Comparison of ENCODE assay signal across 14 cellular contexts in the genomic region with DNA sequence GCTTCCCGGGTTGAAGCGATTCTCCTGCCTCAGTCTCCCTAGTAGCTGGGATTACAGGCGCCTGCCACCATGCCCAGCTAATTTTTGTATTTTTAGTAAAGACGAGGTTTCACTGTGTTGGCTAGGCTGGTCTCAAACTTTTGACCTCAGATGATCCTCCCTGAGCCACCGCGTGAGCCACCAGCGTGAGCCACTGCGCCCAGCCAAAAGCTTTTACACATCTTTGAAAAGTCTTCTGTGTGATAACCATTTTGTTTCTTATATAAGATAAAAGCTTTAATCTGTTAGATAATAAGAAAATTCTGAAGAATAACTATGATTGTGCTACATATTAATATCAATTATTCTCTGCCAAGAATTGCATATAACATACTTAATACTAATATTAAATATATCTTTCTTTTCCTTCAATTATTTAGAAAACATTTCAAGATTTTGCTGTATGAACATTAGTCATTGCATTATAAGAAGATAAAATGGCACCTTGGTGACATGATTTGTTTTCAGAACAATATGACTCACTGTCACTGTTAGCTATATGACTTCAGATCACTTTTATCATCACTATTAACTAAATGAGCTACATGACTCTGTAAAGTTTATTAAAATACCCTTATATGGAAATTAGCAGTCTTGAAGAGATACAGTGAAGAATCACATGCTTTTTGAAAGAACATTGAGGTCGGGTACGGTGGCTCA. TPM values are rescaled to one million over a fixed set of nuclear protein-coding genes. Genes with fewer than 3 reads are reported as not detected.
DNase-seq lines count a peak whose midpoint lies in the region; ATAC-seq and TF ChIP-seq lines count a peak whose summit lies in the region.
"Had no signal": no experiment of that assay in that cellular context is flagged by ENCODE, and none has a peak within 500 bp of the region (broad histone marks: within the 10 kb centered on the region; RNA-seq: fewer than 3 reads in every experiment).

No MANE protein-coding gene starts in this region.

- H3K9me3 ChIP-seq in DOHH2 (ENCODE audit: control insufficient read depth, insufficient read depth, low read length), result no peaks in the 10 kb centered on the region

- peaks cover 79% of the 10 kb centered on the region for H3K4me1 ChIP-seq in DOHH2 (ENCODE audit: control insufficient read depth, low read length)

- H3K4me2 ChIP-seq in DOHH2 (ENCODE audit: low read length), result peak overlapping the region; percentile 93
- H3K4me2 ChIP-seq: GM23338 had no signal

- no peaks in the 10 kb centered on the region for H3K27me3 Mint-ChIP-seq in naive thymus-derived CD8-positive, alpha-beta T cell

- DNase-seq in M059J (ENCODE audit: low read depth), result peak; percentile 4
- DNase-seq in naive thymus-derived CD8-positive, alpha-beta T cell, result no peak
- DNase-seq in D341Med (ENCODE audit: low spot score), result no peak
- DNase-seq in retina, result no peak
- no peak for DNase-seq in activated CD4-positive, alpha-beta T cell treated with anti-CD3 and anti-CD28 coated beads, Interleukin-2, amount 50 U/mL, for 1 hour
- DNase-seq: mesendoderm; NCI-H1930; stimulated activated CD4-positive, alpha-beta T cell treated with anti-CD3 and anti-CD28 coated beads, Interleukin-1b, Interleukin-23, amount 100 ng/mL, for 48 hours had no signal

- peaks cover under 1 to 6% (median 4%) of the 10 kb centered on the region in 3 donors for H3K36me3 Mint-ChIP-seq in naive thymus-derived CD8-positive, alpha-beta T cell

- peaks cover 17 to 49% (median 24%) of the 10 kb centered on the region in 4 donors for H3K4me1 Mint-ChIP-seq in naive thymus-derived CD8-positive, alpha-beta T cell
- H3K4me1 Mint-ChIP-seq: GM23338 had no signal

- peaks cover 0 to 3% (median 0%) of the 10 kb centered on the region in 9 donors for H3K9me3 Mint-ChIP-seq in naive thymus-derived CD8-positive, alpha-beta T cell
- H3K9me3 Mint-ChIP-seq: GM23338; T-helper 2 cell treated with Interferon-gamma antibody and Interleukin-4, amounts not matched to agents 5 μg/mL and 100 μg/mL, for 36 hours had no signal

- H3K27me3 ChIP-seq in DOHH2 (ENCODE audit: control insufficient read depth, low read length), result no peaks in the 10 kb centered on the region

- TF ChIP-seq CTCF in DOHH2 (IDR thresholded peaks at IDR 0.05; ENCODE audit: low read depth, low read length, poor library complexity, severe bottlenecking), result no peak

- POLR2A ChIA-PET in naive thymus-derived CD8-positive, alpha-beta T cell (lab: Charles Lee), result interaction anchor here (0.6 to 1.0 kb wide), 5 partner anchors 8 to 149 kb away, joined by 3 to 6 read pairs (median 4); no protein-coding TSS in a partner anchor

- H3K27ac ChIP-seq in DOHH2 (ENCODE audit: low read depth, low read length), result peak overlapping the region; percentile 96

- no peaks in the 10 kb centered on the region for H3K9me2 ChIP-seq in DOHH2 (replicated peaks; ENCODE audit: control insufficient read depth, low read length)

- H3K4me3 ChIP-seq in DOHH2 (ENCODE audit: low read length), result peak overlapping the region; percentile 73
- H3K4me3 ChIP-seq: GM23338 had no signal

- peaks cover 44% of the 10 kb centered on the region for H3F3A ChIP-seq in DOHH2 (ENCODE audit: control insufficient read depth, insufficient read depth)

- peak; percentile 26 for ATAC-seq in GM18907 (IDR thresholded peaks at IDR 0.05; ENCODE audit: unreplicated experiment)
- peak; percentile 14 for ATAC-seq in HG02642 (IDR thresholded peaks at IDR 0.05; ENCODE audit: poor library complexity, unreplicated experiment)
- ATAC-seq in naive thymus-derived CD8-positive, alpha-beta T cell, result no peak
- ATAC-seq: GM23338, Panc1 had no signal

- H3K4me3 Mint-ChIP-seq in naive thymus-derived CD8-positive, alpha-beta T cell, result no peak overlapping the region
- H3K4me3 Mint-ChIP-seq: GM23338; T-helper 2 cell treated with Interferon-gamma antibody and Interleukin-4, amounts not matched to agents 5 μg/mL and 100 μg/mL, for 36 hours had no signal

- no peak overlapping the region for H3K27ac Mint-ChIP-seq in naive thymus-derived CD8-positive, alpha-beta T cell
- H3K27ac Mint-ChIP-seq: GM23338; T-helper 2 cell treated with Interferon-gamma antibody and Interleukin-4, amounts not matched to agents 5 μg/mL and 100 μg/mL, for 36 hours had no signal

- H3K79me2 ChIP-seq in DOHH2 (ENCODE audit: control insufficient read depth, low read length), result peaks cover 80% of the 10 kb centered on the region

- no peaks in the 10 kb centered on the region for H4K20me1 ChIP-seq in DOHH2 (ENCODE audit: control insufficient read depth, insufficient read depth, low read depth, low read length)

- no peaks in the 10 kb centered on the region for H3K36me3 ChIP-seq in DOHH2 (ENCODE audit: control insufficient read depth, low read length)

RNA-seq across cellular contexts. Expression of a gene that starts 33.4 kb away (rescaled TPM):
- 6.9 and 12.9 TPM in 2 replicates for total RNA-seq in M059J (2014; rRNA removed; shearing (Covaris generic))
- 10 to 100 TPM; 41.9 to 42.9 TPM for total RNA-seq in naive thymus-derived CD8-positive, alpha-beta T cell
- polyA plus RNA-seq in naive thymus-derived CD8-positive, alpha-beta T cell, result 1 to 10 TPM; 8.4 to 9.3 (median 8.6) TPM

Comparison
In these comparisons a context has a peak if more than half of its experiments do, and no peak if none do; other contexts are left out.
1. ATAC-seq: peak in GM18907 (single experiment) and HG02642 (single experiment); none in naive thymus-derived CD8-positive, alpha-beta T cell (0 of 2).